ENCODE assay signal across 28 cellular contexts in genomic region chr2:34308140-34308539, GRCh38.
"Had no signal": no experiment of that assay in that cellular context is flagged by ENCODE, and none has a peak within 500 bp of the region (broad histone marks: within the 10 kb centered on the region; RNA-seq: fewer than 3 reads in every experiment).

No MANE protein-coding gene starts in this region.

- H3K27me3 ChIP-seq: gastrocnemius medialis had no signal

- ATAC-seq: activated CD8-positive, alpha-beta T cell treated with anti-CD3 and anti-CD28 coated beads for 36 hours; activated T-cell treated with anti-CD3 and anti-CD28 coated beads, Interleukin-2, amount 50 U/mL, for 4 hours; effector memory CD8-positive, alpha-beta T cell; gastrocnemius medialis; heart left ventricle had no signal

- H3K4me1 Mint-ChIP-seq: activated CD4-positive, alpha-beta T cell treated with anti-CD3 and anti-CD28 coated beads, Interleukin-2, amount 10 ng/mL, durations not matched to agents 7 days and 5 days; activated naive CD4-positive, alpha-beta T cell treated with anti-CD3 and anti-CD28 coated beads, Interleukin-2, amount 10 ng/mL, durations not matched to agents 7 days and 5 days had no signal

- H3K4me3 ChIP-seq: gastrocnemius medialis, heart left ventricle had no signal

- FAIRE-seq: astrocyte, colon, endometrium, endothelial cell of umbilical vein had no signal

- DNase-seq: activated CD4-positive, alpha-beta T cell treated with anti-CD3 and anti-CD28 coated beads for 4 hours; activated CD4-positive, alpha-beta T cell treated with anti-CD3 and anti-CD28 coated beads, Interleukin-2, amount 10 ng/mL, durations not matched to agents 7 days and 5 days; activated CD4-positive, alpha-beta T cell treated with anti-CD3 and anti-CD28 coated beads, Interleukin-2, amount 50 U/mL, for 4 hours; activated CD4-positive, CD25-positive, alpha-beta regulatory T cell; activated CD4-positive, CD25-positive, alpha-beta regulatory T cell treated with anti-CD3 and anti-CD28 coated beads, Interleukin-2, amount 50 U/mL, for 72 hours; activated CD8-positive, alpha-beta memory T cell treated with anti-CD3 and anti-CD28 coated beads for 24 hours; activated CD8-positive, alpha-beta T cell treated with anti-CD3 and anti-CD28 coated beads for 36 hours; activated effector memory CD4-positive, alpha-beta T cell treated with anti-CD3 and anti-CD28 coated beads, Interleukin-2, amount 50 U/mL, for 16 hours; activated naive CD4-positive, alpha-beta T cell treated with anti-CD3 and anti-CD28 coated beads, Interleukin-2, amount 10 ng/mL, durations not matched to agents 7 days and 5 days; activated T-cell treated with anti-CD3 and anti-CD28 coated beads, Interleukin-2, amount 50 U/mL, for 4 hours; amniotic stem cell; anterior cingulate cortex; cortex of kidney; dermis blood vessel endothelial cell; effector CD4-positive, alpha-beta T cell; effector memory CD8-positive, alpha-beta T cell; foreskin fibroblast; gastrocnemius medialis; glutamatergic neuron; heart left ventricle; T-helper 2 cell had no signal

- H3K9me3 Mint-ChIP-seq: activated CD8-positive, alpha-beta T cell treated with anti-CD3 and anti-CD28 coated beads for 36 hours had no signal

- H3K9me3 ChIP-seq: gastrocnemius medialis had no signal

- H3K36me3 Mint-ChIP-seq: activated naive CD4-positive, alpha-beta T cell treated with anti-CD3 and anti-CD28 coated beads, Interleukin-2, amount 10 ng/mL, durations not matched to agents 7 days and 5 days; activated naive CD4-positive, alpha-beta T cell treated with anti-CD3 and anti-CD28 coated beads, Interleukin-2, amount 50 U/mL, for 72 hours had no signal

- H3K4me3 Mint-ChIP-seq: activated CD4-positive, alpha-beta T cell treated with anti-CD3 and anti-CD28 coated beads, Interleukin-2, amount 10 ng/mL, durations not matched to agents 7 days and 5 days; activated CD8-positive, alpha-beta T cell treated with anti-CD3 and anti-CD28 coated beads for 36 hours; activated naive CD4-positive, alpha-beta T cell treated with anti-CD3 and anti-CD28 coated beads, Interleukin-2, amount 10 ng/mL, durations not matched to agents 7 days and 5 days; activated T-cell treated with anti-CD3 and anti-CD28 coated beads, Interleukin-2, amount 50 U/mL, for 4 hours; effector memory CD8-positive, alpha-beta T cell had no signal

- H3K27me3 Mint-ChIP-seq: activated CD4-positive, alpha-beta T cell treated with anti-CD3 and anti-CD28 coated beads, Interleukin-2, amount 10 ng/mL, durations not matched to agents 7 days and 5 days; activated CD8-positive, alpha-beta T cell treated with anti-CD3 and anti-CD28 coated beads for 36 hours; activated naive CD4-positive, alpha-beta T cell treated with anti-CD3 and anti-CD28 coated beads, Interleukin-2, amount 10 ng/mL, durations not matched to agents 7 days and 5 days; effector memory CD8-positive, alpha-beta T cell had no signal

- H3K27ac ChIP-seq: epithelial cell of prostate, gastrocnemius medialis, heart left ventricle had no signal

- H3K36me3 ChIP-seq: gastrocnemius medialis, heart left ventricle had no signal

- H3K27ac Mint-ChIP-seq: activated CD4-positive, alpha-beta T cell treated with anti-CD3 and anti-CD28 coated beads, Interleukin-2, amount 10 ng/mL, durations not matched to agents 7 days and 5 days; activated CD8-positive, alpha-beta T cell treated with anti-CD3 and anti-CD28 coated beads for 36 hours; activated naive CD4-positive, alpha-beta T cell treated with anti-CD3 and anti-CD28 coated beads, Interleukin-2, amount 10 ng/mL, durations not matched to agents 7 days and 5 days; activated naive CD4-positive, alpha-beta T cell treated with anti-CD3 and anti-CD28 coated beads, Interleukin-2, amount 50 U/mL, for 72 hours; activated T-helper 2 cell treated with anti-CD3 and anti-CD28 coated beads, Interferon-gamma antibody, Interleukin-2, Interleukin-4, amounts not matched to agents 10 μg/mL and 5 μg/mL and 100 μg/mL, durations not matched to agents 14 hours and 24 hours and 36 hours; effector memory CD8-positive, alpha-beta T cell had no signal

- H3K4me1 ChIP-seq: gastrocnemius medialis, heart left ventricle had no signal
